1 cellular context compared by ENCODE assay signal in the genomic region with DNA sequence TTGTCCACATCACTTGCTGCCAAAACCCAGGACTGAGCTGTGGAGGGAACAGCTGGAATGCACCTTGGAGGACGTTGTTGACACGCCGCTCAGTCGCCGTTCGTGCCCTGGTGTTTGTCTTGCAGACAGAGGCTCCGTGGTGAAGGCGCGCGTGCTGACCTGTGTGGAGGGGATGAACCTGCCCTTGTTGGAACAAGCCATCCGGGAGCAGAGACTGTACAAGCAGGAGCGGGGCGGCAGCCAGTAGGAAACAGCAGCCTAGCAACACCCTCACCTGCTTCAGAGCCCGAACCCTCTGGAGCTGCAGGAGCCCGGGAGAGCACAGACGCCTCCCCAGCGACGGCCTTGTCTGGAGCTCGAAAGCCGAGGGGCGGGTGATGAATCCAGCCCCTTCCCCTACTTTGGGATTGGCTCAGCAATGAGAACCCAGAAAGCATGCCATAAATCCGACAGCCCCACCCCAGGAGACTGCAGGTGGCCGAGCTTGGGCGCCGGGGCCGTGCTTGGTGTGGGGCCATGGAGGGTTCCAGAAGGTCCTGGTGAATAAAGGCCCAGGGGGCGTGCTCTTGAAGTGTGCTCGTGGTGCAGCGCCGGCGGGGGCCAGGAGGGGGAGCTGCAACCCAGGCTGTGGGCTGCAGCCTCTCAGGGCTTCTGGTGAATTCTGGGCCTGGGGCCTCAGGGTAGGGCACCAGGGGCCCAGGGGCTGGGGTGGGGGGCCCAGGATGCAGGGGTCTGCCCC.
TF ChIP-seq lines count a peak whose summit lies in the region.

No MANE protein-coding gene starts in this region.

TF ChIP-seq in Ishikawa, 13 proteins besides CTCF, POLR2A, EP300 and RAD21 (continued from another document):
- TF ChIP-seq REST (IDR thresholded peaks at IDR 0.05; ENCODE audit: low read depth) (no peak), TAF1 (IDR thresholded peaks at IDR 0.05; ENCODE audit: low read depth) (no peak), TEAD4 (IDR thresholded peaks at IDR 0.05) (no peak)
TF ChIP-seq in Ishikawa: peak in this region for 1.
